ENCODE assay signal across 2 cellular contexts in genomic region chr20:38986663-38987062, GRCh38.
TF ChIP-seq lines count a peak whose summit lies in the region.

No MANE protein-coding gene starts in this region.

TF ChIP-seq in GM23338, 12 proteins besides CTCF, POLR2A, EP300 and RAD21:
- TF ChIP-seq, protein P1, sequence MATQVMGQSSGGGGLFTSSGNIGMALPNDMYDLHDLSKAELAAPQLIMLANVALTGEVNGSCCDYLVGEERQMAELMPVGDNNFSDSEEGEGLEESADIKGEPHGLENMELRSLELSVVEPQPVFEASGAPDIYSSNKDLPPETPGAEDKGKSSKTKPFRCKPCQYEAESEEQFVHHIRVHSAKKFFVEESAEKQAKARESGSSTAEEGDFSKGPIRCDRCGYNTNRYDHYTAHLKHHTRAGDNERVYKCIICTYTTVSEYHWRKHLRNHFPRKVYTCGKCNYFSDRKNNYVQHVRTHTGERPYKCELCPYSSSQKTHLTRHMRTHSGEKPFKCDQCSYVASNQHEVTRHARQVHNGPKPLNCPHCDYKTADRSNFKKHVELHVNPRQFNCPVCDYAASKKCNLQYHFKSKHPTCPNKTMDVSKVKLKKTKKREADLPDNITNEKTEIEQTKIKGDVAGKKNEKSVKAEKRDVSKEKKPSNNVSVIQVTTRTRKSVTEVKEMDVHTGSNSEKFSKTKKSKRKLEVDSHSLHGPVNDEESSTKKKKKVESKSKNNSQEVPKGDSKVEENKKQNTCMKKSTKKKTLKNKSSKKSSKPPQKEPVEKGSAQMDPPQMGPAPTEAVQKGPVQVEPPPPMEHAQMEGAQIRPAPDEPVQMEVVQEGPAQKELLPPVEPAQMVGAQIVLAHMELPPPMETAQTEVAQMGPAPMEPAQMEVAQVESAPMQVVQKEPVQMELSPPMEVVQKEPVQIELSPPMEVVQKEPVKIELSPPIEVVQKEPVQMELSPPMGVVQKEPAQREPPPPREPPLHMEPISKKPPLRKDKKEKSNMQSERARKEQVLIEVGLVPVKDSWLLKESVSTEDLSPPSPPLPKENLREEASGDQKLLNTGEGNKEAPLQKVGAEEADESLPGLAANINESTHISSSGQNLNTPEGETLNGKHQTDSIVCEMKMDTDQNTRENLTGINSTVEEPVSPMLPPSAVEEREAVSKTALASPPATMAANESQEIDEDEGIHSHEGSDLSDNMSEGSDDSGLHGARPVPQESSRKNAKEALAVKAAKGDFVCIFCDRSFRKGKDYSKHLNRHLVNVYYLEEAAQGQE (IDR thresholded peaks at IDR 0.05; ENCODE audit: unreplicated experiment), result no peak
- TF ChIP-seq, protein P2, sequence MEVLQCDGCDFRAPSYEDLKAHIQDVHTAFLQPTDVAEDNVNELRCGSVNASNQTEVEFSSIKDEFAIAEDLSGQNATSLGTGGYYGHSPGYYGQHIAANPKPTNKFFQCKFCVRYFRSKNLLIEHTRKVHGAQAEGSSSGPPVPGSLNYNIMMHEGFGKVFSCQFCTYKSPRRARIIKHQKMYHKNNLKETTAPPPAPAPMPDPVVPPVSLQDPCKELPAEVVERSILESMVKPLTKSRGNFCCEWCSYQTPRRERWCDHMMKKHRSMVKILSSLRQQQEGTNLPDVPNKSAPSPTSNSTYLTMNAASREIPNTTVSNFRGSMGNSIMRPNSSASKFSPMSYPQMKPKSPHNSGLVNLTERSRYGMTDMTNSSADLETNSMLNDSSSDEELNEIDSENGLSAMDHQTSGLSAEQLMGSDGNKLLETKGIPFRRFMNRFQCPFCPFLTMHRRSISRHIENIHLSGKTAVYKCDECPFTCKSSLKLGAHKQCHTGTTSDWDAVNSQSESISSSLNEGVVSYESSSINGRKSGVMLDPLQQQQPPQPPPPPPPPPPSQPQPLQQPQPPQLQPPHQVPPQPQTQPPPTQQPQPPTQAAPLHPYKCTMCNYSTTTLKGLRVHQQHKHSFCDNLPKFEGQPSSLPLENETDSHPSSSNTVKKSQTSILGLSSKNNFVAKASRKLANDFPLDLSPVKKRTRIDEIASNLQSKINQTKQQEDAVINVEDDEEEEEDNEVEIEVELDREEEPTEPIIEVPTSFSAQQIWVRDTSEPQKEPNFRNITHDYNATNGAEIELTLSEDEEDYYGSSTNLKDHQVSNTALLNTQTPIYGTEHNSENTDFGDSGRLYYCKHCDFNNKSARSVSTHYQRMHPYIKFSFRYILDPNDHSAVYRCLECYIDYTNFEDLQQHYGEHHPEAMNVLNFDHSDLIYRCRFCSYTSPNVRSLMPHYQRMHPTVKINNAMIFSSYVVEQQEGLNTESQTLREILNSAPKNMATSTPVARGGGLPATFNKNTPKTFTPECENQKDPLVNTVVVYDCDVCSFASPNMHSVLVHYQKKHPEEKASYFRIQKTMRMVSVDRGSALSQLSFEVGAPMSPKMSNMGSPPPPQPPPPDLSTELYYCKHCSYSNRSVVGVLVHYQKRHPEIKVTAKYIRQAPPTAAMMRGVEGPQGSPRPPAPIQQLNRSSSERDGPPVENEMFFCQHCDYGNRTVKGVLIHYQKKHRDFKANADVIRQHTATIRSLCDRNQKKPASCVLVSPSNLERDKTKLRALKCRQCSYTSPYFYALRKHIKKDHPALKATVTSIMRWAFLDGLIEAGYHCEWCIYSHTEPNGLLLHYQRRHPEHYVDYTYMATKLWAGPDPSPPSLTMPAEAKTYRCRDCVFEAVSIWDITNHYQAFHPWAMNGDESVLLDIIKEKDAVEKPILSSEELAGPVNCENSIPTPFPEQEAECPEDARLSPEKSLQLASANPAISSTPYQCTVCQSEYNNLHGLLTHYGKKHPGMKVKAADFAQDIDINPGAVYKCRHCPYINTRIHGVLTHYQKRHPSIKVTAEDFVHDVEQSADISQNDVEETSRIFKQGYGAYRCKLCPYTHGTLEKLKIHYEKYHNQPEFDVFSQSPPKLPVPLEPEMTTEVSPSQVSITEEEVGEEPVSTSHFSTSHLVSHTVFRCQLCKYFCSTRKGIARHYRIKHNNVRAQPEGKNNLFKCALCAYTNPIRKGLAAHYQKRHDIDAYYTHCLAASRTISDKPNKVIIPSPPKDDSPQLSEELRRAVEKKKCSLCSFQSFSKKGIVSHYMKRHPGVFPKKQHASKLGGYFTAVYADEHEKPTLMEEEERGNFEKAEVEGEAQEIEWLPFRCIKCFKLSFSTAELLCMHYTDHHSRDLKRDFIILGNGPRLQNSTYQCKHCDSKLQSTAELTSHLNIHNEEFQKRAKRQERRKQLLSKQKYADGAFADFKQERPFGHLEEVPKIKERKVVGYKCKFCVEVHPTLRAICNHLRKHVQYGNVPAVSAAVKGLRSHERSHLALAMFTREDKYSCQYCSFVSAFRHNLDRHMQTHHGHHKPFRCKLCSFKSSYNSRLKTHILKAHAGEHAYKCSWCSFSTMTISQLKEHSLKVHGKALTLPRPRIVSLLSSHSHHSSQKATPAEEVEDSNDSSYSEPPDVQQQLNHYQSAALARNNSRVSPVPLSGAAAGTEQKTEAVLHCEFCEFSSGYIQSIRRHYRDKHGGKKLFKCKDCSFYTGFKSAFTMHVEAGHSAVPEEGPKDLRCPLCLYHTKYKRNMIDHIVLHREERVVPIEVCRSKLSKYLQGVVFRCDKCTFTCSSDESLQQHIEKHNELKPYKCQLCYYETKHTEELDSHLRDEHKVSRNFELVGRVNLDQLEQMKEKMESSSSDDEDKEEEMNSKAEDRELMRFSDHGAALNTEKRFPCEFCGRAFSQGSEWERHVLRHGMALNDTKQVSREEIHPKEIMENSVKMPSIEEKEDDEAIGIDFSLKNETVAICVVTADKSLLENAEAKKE (CRISPR knock-in tag; IDR thresholded peaks at IDR 0.05), result no peak
- TF ChIP-seq EZH2phosphoT487 (IDR thresholded peaks at IDR 0.05; ENCODE audit: unreplicated experiment), result no peak
- no peak for TF ChIP-seq ZNF114 (CRISPR knock-in tag; IDR thresholded peaks at IDR 0.05)
- TF ChIP-seq JUNB (IDR thresholded peaks at IDR 0.05; ENCODE audit: unreplicated experiment), result no peak
- TF ChIP-seq POLR2AphosphoS5 (IDR thresholded peaks at IDR 0.05; ENCODE audit: low read depth), result no peak
- TF ChIP-seq, protein P3, sequence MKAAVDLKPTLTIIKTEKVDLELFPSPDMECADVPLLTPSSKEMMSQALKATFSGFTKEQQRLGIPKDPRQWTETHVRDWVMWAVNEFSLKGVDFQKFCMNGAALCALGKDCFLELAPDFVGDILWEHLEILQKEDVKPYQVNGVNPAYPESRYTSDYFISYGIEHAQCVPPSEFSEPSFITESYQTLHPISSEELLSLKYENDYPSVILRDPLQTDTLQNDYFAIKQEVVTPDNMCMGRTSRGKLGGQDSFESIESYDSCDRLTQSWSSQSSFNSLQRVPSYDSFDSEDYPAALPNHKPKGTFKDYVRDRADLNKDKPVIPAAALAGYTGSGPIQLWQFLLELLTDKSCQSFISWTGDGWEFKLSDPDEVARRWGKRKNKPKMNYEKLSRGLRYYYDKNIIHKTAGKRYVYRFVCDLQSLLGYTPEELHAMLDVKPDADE (IDR thresholded peaks at IDR 0.05), result no peak
- no peak for TF ChIP-seq STAT1 (IDR thresholded peaks at IDR 0.05; ENCODE audit: unreplicated experiment)
- TF ChIP-seq NANOG (IDR thresholded peaks at IDR 0.05; ENCODE audit: borderline replicate concordance), result no peak
- TF ChIP-seq CREB1 (CRISPR knock-in tag; IDR thresholded peaks at IDR 0.05; ENCODE audit: low read depth), result no peak
- no peak for TF ChIP-seq ZNF331 (CRISPR knock-in tag; IDR thresholded peaks at IDR 0.05; ENCODE audit: low read depth)
- no peak for TF ChIP-seq EZH2 (IDR thresholded peaks at IDR 0.05; ENCODE audit: low read depth, unreplicated experiment)
TF ChIP-seq in GM23338: peak in this region for 0.

TF ChIP-seq in GM12878, 131 proteins besides CTCF, POLR2A, EP300 and RAD21 (continued from another document):
- TF ChIP-seq, protein P4, sequence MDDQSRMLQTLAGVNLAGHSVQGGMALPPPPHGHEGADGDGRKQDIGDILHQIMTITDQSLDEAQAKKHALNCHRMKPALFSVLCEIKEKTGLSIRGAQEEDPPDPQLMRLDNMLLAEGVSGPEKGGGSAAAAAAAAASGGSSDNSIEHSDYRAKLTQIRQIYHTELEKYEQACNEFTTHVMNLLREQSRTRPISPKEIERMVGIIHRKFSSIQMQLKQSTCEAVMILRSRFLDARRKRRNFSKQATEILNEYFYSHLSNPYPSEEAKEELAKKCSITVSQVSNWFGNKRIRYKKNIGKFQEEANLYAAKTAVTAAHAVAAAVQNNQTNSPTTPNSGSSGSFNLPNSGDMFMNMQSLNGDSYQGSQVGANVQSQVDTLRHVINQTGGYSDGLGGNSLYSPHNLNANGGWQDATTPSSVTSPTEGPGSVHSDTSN (IDR thresholded peaks at IDR 0.05; ENCODE audit: insufficient replicate concordance, low read depth, low read length), result peak; percentile 53
